ENCODE assay signal across 1 cellular context in the genomic region with DNA sequence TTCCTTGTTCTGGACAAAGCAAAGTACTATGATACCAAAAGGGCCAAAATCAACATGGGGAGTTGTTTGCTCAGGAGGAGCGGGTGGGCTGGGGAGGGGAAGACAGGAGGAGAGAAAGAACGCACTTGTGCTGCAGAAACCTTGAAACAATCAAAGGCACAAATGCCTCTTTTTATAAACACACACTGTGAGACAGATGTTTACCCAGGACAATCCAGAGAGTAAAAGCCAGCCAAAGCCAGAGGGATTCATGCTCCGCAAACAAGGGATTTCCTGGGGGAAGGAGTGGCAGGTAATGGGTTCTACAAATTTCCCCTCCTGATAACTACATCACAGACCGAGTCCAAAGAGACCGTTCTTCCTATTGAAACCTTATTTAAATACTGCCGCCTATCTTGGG.
TF ChIP-seq lines count a peak whose summit lies in the region.

No MANE protein-coding gene starts in this region.

TF ChIP-seq in HepG2, 621 proteins besides CTCF, POLR2A, EP300 and RAD21 (continued from another document and continues in another):
- TF ChIP-seq, protein P1, sequence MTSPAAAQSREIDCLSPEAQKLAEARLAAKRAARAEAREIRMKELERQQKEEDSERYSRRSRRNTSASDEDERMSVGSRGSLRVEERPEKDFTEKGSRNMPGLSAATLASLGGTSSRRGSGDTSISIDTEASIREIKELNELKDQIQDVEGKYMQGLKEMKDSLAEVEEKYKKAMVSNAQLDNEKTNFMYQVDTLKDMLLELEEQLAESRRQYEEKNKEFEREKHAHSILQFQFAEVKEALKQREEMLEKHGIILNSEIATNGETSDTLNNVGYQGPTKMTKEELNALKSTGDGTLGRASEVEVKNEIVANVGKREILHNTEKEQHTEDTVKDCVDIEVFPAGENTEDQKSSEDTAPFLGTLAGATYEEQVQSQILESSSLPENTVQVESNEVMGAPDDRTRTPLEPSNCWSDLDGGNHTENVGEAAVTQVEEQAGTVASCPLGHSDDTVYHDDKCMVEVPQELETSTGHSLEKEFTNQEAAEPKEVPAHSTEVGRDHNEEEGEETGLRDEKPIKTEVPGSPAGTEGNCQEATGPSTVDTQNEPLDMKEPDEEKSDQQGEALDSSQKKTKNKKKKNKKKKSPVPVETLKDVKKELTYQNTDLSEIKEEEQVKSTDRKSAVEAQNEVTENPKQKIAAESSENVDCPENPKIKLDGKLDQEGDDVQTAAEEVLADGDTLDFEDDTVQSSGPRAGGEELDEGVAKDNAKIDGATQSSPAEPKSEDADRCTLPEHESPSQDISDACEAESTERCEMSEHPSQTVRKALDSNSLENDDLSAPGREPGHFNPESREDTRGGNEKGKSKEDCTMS (CRISPR knock-in tag; conservative IDR thresholded peaks at IDR 0.05) = no peak
- no peak for TF ChIP-seq SNRNP70 (IDR thresholded peaks at IDR 0.05; ENCODE audit: low read depth, low read length)
- no peak for TF ChIP-seq RORA (CRISPR knock-in tag; IDR thresholded peaks at IDR 0.05)
- no peak for TF ChIP-seq CBX5 (CRISPR knock-in tag; IDR thresholded peaks at IDR 0.05; ENCODE audit: borderline replicate concordance)
- TF ChIP-seq HNRNPUL1 (IDR thresholded peaks at IDR 0.05; ENCODE audit: low read depth, low read length) = no peak
- TF ChIP-seq FOXM1 (CRISPR knock-in tag; IDR thresholded peaks at IDR 0.05) = no peak
- no peak for TF ChIP-seq ZNF367 (CRISPR knock-in tag; IDR thresholded peaks at IDR 0.05; ENCODE audit: borderline replicate concordance)
- TF ChIP-seq, protein P2, sequence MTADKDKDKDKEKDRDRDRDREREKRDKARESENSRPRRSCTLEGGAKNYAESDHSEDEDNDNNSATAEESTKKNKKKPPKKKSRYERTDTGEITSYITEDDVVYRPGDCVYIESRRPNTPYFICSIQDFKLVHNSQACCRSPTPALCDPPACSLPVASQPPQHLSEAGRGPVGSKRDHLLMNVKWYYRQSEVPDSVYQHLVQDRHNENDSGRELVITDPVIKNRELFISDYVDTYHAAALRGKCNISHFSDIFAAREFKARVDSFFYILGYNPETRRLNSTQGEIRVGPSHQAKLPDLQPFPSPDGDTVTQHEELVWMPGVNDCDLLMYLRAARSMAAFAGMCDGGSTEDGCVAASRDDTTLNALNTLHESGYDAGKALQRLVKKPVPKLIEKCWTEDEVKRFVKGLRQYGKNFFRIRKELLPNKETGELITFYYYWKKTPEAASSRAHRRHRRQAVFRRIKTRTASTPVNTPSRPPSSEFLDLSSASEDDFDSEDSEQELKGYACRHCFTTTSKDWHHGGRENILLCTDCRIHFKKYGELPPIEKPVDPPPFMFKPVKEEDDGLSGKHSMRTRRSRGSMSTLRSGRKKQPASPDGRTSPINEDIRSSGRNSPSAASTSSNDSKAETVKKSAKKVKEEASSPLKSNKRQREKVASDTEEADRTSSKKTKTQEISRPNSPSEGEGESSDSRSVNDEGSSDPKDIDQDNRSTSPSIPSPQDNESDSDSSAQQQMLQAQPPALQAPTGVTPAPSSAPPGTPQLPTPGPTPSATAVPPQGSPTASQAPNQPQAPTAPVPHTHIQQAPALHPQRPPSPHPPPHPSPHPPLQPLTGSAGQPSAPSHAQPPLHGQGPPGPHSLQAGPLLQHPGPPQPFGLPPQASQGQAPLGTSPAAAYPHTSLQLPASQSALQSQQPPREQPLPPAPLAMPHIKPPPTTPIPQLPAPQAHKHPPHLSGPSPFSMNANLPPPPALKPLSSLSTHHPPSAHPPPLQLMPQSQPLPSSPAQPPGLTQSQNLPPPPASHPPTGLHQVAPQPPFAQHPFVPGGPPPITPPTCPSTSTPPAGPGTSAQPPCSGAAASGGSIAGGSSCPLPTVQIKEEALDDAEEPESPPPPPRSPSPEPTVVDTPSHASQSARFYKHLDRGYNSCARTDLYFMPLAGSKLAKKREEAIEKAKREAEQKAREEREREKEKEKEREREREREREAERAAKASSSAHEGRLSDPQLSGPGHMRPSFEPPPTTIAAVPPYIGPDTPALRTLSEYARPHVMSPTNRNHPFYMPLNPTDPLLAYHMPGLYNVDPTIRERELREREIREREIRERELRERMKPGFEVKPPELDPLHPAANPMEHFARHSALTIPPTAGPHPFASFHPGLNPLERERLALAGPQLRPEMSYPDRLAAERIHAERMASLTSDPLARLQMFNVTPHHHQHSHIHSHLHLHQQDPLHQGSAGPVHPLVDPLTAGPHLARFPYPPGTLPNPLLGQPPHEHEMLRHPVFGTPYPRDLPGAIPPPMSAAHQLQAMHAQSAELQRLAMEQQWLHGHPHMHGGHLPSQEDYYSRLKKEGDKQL (CRISPR knock-in tag; IDR thresholded peaks at IDR 0.05; ENCODE audit: low read depth) = peak; percentile 94
- TF ChIP-seq, protein P3, sequence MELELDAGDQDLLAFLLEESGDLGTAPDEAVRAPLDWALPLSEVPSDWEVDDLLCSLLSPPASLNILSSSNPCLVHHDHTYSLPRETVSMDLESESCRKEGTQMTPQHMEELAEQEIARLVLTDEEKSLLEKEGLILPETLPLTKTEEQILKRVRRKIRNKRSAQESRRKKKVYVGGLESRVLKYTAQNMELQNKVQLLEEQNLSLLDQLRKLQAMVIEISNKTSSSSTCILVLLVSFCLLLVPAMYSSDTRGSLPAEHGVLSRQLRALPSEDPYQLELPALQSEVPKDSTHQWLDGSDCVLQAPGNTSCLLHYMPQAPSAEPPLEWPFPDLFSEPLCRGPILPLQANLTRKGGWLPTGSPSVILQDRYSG (CRISPR knock-in tag; IDR thresholded peaks at IDR 0.05) = no peak
- TF ChIP-seq ZNF550 (CRISPR knock-in tag; IDR thresholded peaks at IDR 0.05; ENCODE audit: borderline replicate concordance) = no peak
- no peak for TF ChIP-seq SYNCRIP (IDR thresholded peaks at IDR 0.05; ENCODE audit: insufficient read depth, low read depth, low read length)
- TF ChIP-seq REPIN1 (CRISPR knock-in tag; IDR thresholded peaks at IDR 0.05; ENCODE audit: borderline replicate concordance, low read depth) = no peak
- TF ChIP-seq ZFP36L2 (CRISPR knock-in tag; IDR thresholded peaks at IDR 0.05) = no peak
- TF ChIP-seq MEF2D (CRISPR knock-in tag; IDR thresholded peaks at IDR 0.05) = 0 out of 2 replicates have a peak, but pooled peaks have one; percentile 34
- TF ChIP-seq FOXK2 (IDR thresholded peaks at IDR 0.05) = 0 out of 2 replicates have a peak, but pooled peaks have one; percentile 8
- TF ChIP-seq HNRNPH1 (optimal IDR thresholded peaks at IDR 0.05; ENCODE audit: low read depth, low read length) = no peak
- TF ChIP-seq SP2 (CRISPR knock-in tag; IDR thresholded peaks at IDR 0.05) = no peak
- TF ChIP-seq SRY (CRISPR knock-in tag; IDR thresholded peaks at IDR 0.05) = no peak
- TF ChIP-seq JUN (CRISPR knock-in tag; IDR thresholded peaks at IDR 0.05) = no peak
- TF ChIP-seq, protein P4, sequence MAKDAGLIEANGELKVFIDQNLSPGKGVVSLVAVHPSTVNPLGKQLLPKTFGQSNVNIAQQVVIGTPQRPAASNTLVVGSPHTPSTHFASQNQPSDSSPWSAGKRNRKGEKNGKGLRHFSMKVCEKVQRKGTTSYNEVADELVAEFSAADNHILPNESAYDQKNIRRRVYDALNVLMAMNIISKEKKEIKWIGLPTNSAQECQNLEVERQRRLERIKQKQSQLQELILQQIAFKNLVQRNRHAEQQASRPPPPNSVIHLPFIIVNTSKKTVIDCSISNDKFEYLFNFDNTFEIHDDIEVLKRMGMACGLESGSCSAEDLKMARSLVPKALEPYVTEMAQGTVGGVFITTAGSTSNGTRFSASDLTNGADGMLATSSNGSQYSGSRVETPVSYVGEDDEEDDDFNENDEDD (CRISPR knock-in tag; IDR thresholded peaks at IDR 0.05; ENCODE audit: borderline replicate concordance) = no peak
- no peak for TF ChIP-seq NFE2L1 (CRISPR knock-in tag; IDR thresholded peaks at IDR 0.05; ENCODE audit: borderline replicate concordance)
- TF ChIP-seq, protein P5, sequence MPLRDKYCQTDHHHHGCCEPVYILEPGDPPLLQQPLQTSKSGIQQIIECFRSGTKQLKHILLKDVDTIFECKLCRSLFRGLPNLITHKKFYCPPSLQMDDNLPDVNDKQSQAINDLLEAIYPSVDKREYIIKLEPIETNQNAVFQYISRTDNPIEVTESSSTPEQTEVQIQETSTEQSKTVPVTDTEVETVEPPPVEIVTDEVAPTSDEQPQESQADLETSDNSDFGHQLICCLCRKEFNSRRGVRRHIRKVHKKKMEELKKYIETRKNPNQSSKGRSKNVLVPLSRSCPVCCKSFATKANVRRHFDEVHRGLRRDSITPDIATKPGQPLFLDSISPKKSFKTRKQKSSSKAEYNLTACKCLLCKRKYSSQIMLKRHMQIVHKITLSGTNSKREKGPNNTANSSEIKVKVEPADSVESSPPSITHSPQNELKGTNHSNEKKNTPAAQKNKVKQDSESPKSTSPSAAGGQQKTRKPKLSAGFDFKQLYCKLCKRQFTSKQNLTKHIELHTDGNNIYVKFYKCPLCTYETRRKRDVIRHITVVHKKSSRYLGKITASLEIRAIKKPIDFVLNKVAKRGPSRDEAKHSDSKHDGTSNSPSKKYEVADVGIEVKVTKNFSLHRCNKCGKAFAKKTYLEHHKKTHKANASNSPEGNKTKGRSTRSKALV (CRISPR knock-in tag; IDR thresholded peaks at IDR 0.05) = no peak
- TF ChIP-seq, protein P6, sequence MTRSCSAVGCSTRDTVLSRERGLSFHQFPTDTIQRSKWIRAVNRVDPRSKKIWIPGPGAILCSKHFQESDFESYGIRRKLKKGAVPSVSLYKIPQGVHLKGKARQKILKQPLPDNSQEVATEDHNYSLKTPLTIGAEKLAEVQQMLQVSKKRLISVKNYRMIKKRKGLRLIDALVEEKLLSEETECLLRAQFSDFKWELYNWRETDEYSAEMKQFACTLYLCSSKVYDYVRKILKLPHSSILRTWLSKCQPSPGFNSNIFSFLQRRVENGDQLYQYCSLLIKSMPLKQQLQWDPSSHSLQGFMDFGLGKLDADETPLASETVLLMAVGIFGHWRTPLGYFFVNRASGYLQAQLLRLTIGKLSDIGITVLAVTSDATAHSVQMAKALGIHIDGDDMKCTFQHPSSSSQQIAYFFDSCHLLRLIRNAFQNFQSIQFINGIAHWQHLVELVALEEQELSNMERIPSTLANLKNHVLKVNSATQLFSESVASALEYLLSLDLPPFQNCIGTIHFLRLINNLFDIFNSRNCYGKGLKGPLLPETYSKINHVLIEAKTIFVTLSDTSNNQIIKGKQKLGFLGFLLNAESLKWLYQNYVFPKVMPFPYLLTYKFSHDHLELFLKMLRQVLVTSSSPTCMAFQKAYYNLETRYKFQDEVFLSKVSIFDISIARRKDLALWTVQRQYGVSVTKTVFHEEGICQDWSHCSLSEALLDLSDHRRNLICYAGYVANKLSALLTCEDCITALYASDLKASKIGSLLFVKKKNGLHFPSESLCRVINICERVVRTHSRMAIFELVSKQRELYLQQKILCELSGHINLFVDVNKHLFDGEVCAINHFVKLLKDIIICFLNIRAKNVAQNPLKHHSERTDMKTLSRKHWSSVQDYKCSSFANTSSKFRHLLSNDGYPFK (CRISPR knock-in tag; IDR thresholded peaks at IDR 0.05; ENCODE audit: borderline replicate concordance) = no peak
- TF ChIP-seq ZNF577 (CRISPR knock-in tag; IDR thresholded peaks at IDR 0.05; ENCODE audit: borderline replicate concordance, low read depth) = no peak
- TF ChIP-seq ZNF264 (CRISPR knock-in tag; IDR thresholded peaks at IDR 0.05) = no peak
- TF ChIP-seq, protein P7, sequence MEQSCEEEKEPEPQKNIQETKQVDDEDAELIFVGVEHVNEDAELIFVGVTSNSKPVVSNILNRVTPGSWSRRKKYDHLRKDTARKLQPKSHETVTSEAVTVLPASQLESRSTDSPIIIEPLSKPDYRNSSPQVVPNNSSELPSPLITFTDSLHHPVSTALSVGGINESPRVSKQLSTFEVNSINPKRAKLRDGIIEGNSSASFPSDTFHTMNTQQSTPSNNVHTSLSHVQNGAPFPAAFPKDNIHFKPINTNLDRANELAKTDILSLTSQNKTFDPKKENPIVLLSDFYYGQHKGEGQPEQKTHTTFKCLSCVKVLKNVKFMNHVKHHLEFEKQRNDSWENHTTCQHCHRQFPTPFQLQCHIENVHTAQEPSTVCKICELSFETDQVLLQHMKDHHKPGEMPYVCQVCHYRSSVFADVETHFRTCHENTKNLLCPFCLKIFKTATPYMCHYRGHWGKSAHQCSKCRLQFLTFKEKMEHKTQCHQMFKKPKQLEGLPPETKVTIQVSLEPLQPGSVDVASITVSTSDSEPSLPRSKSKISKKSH (CRISPR knock-in tag; IDR thresholded peaks at IDR 0.05; ENCODE audit: borderline replicate concordance) = no peak
- no peak for TF ChIP-seq YEATS4 (CRISPR knock-in tag; IDR thresholded peaks at IDR 0.05; ENCODE audit: borderline replicate concordance)
- no peak for TF ChIP-seq MXD4 (CRISPR knock-in tag; IDR thresholded peaks at IDR 0.05)
- TF ChIP-seq, protein P8, sequence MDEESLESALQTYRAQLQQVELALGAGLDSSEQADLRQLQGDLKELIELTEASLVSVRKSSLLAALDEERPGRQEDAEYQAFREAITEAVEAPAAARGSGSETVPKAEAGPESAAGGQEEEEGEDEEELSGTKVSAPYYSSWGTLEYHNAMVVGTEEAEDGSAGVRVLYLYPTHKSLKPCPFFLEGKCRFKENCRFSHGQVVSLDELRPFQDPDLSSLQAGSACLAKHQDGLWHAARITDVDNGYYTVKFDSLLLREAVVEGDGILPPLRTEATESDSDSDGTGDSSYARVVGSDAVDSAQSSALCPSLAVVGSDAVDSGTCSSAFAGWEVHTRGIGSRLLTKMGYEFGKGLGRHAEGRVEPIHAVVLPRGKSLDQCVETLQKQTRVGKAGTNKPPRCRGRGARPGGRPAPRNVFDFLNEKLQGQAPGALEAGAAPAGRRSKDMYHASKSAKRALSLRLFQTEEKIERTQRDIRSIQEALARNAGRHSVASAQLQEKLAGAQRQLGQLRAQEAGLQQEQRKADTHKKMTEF (CRISPR knock-in tag; IDR thresholded peaks at IDR 0.05) = peak; percentile 77
- TF ChIP-seq CENPT (CRISPR knock-in tag; IDR thresholded peaks at IDR 0.05; ENCODE audit: low read depth) = no peak
- no peak for TF ChIP-seq GLI4 (CRISPR knock-in tag; IDR thresholded peaks at IDR 0.05; ENCODE audit: borderline replicate concordance)
- TF ChIP-seq, protein P9, sequence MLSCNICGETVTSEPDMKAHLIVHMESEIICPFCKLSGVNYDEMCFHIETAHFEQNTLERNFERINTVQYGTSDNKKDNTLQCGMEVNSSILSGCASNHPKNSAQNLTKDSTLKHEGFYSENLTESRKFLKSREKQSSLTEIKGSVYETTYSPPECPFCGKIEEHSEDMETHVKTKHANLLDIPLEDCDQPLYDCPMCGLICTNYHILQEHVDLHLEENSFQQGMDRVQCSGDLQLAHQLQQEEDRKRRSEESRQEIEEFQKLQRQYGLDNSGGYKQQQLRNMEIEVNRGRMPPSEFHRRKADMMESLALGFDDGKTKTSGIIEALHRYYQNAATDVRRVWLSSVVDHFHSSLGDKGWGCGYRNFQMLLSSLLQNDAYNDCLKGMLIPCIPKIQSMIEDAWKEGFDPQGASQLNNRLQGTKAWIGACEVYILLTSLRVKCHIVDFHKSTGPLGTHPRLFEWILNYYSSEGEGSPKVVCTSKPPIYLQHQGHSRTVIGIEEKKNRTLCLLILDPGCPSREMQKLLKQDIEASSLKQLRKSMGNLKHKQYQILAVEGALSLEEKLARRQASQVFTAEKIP (CRISPR knock-in tag; IDR thresholded peaks at IDR 0.05; ENCODE audit: borderline replicate concordance) = no peak
- no peak for TF ChIP-seq ZNF124 (CRISPR knock-in tag; IDR thresholded peaks at IDR 0.05)
- no peak for TF ChIP-seq PLRG1 (conservative IDR thresholded peaks at IDR 0.05)
- TF ChIP-seq ZNF34 (CRISPR knock-in tag; IDR thresholded peaks at IDR 0.05; ENCODE audit: borderline replicate concordance) = no peak
- peak; percentile 69 for TF ChIP-seq PHF21A (CRISPR knock-in tag; IDR thresholded peaks at IDR 0.05)
- no peak for TF ChIP-seq ZNF616 (CRISPR knock-in tag; IDR thresholded peaks at IDR 0.05; ENCODE audit: low read depth)
- no peak for TF ChIP-seq ZNF816 (CRISPR knock-in tag; IDR thresholded peaks at IDR 0.05; ENCODE audit: borderline replicate concordance)
- no peak for TF ChIP-seq MIER2 (CRISPR knock-in tag; IDR thresholded peaks at IDR 0.05)
- no peak for TF ChIP-seq RBM22 (optimal IDR thresholded peaks at IDR 0.05; ENCODE audit: low read length)
